1 cellular context compared by ENCODE assay signal in the genomic region with DNA sequence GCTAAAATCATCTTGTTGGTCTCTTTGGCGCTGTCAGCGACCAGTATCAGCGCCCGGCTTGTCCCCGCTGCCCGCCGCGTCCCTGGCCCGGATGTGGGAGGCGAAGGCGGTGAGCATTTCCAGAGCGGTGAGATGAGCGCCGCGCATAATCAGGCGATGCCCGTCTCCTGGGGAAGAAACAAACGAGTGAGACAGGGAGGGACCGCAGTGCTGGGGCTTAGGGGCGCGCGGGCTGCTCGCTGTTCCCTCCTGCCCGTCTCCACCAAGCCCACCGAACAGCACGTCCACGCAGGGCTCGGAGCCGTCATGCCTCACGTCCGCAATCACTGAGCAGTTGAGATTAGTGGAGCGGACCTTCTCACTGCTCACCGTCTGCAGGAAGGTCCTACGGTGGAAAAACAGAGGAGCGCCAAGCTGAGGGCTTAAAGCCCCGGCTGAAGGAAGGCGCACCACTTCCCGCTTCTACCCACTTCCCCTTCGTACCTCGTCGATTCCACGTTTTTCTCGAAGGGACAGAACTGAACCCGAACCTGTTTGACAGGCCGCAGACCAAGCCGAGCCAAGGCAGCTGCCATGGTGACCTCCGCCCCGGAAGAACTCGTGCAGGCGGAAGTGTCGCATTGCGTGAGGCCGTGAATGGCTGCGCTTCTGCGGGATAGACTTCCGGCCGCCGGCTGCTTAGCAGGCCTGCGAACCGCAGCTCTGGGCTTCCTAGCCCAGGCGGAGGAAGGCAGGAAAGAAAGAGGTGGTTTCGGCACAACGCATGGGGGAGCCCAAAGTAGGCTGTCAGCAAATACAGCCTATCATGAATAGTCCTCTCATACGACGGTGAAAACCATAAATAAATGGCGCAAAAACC.
A peak's percentile ranks its signal among the peaks of the same experiment; 100 is the strongest.
TF ChIP-seq lines count a peak whose summit lies in the region.

A gene (minus strand): TSS at position 595 of the 859 bp plus-strand sequence. CDS start 20 bp downstream, at position 575.

TF ChIP-seq in K562, 482 proteins besides CTCF, POLR2A, EP300 and RAD21 (continued from another document):
- TF ChIP-seq, protein P1, sequence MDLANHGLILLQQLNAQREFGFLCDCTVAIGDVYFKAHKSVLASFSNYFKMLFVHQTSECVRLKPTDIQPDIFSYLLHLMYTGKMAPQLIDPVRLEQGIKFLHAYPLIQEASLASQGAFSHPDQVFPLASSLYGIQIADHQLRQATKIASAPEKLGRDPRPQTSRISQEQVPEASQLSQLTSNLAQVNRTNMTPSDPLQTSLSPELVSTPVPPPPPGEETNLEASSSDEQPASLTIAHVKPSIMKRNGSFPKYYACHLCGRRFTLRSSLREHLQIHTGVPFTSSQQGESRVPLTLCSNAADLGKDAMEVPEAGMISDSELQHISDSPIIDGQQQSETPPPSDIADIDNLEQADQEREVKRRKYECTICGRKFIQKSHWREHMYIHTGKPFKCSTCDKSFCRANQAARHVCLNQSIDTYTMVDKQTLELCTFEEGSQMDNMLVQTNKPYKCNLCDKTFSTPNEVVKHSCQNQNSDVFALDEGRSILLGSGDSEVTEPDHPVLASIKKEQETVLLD (IDR thresholded peaks at IDR 0.05) = no peak
- TF ChIP-seq ZNF347 (CRISPR knock-in tag; IDR thresholded peaks at IDR 0.05; ENCODE audit: low read depth) (no peak), ETV5 (CRISPR knock-in tag; IDR thresholded peaks at IDR 0.05; ENCODE audit: low read depth) (peak; percentile 96), PTTG1 (tag; IDR thresholded peaks at IDR 0.05; ENCODE audit: low read depth) (no peak), ZNF384 (IDR thresholded peaks at IDR 0.05; ENCODE audit: low read depth, low read length) (0 out of 2 replicates have a peak, but pooled peaks have one; percentile 4), MAFG (tag; conservative IDR thresholded peaks at IDR 0.05) (no peak), CBFA2T2 (conservative IDR thresholded peaks at IDR 0.05) (no peak), NR3C1 (CRISPR knock-in tag; IDR thresholded peaks at IDR 0.05) (no peak), HDAC2 (IDR thresholded peaks at IDR 0.05) (peak; percentile 87), ZNF174 (CRISPR knock-in tag; IDR thresholded peaks at IDR 0.05) (no peak), NR1H2 (CRISPR knock-in tag; IDR thresholded peaks at IDR 0.05) (no peak), ZBTB7A (IDR thresholded peaks at IDR 0.05; ENCODE audit: borderline replicate concordance, control insufficient read depth, low read depth, low read length) (no peak), NONO (IDR thresholded peaks at IDR 0.05; ENCODE audit: low read depth in 2 of 2, low read length in 1 of 2) (no peak), TFAM (CRISPR knock-in tag; conservative IDR thresholded peaks at IDR 0.05) (no peak), COPS2 (conservative IDR thresholded peaks at IDR 0.05) (no peak), ELF4 (CRISPR knock-in tag; IDR thresholded peaks at IDR 0.05) (no peak; the same call in 1 of the 2 replicates), SRSF9 (IDR thresholded peaks at IDR 0.05; ENCODE audit: borderline replicate concordance, low read depth, low read length) (no peak), RHOXF2B (CRISPR knock-in tag; conservative IDR thresholded peaks at IDR 0.05) (peak; percentile 77)
- TF ChIP-seq, protein P2, sequence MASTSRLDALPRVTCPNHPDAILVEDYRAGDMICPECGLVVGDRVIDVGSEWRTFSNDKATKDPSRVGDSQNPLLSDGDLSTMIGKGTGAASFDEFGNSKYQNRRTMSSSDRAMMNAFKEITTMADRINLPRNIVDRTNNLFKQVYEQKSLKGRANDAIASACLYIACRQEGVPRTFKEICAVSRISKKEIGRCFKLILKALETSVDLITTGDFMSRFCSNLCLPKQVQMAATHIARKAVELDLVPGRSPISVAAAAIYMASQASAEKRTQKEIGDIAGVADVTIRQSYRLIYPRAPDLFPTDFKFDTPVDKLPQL (IDR thresholded peaks at IDR 0.05; ENCODE audit: extremely low read depth, insufficient read length) = no peak
- TF ChIP-seq, protein P3, sequence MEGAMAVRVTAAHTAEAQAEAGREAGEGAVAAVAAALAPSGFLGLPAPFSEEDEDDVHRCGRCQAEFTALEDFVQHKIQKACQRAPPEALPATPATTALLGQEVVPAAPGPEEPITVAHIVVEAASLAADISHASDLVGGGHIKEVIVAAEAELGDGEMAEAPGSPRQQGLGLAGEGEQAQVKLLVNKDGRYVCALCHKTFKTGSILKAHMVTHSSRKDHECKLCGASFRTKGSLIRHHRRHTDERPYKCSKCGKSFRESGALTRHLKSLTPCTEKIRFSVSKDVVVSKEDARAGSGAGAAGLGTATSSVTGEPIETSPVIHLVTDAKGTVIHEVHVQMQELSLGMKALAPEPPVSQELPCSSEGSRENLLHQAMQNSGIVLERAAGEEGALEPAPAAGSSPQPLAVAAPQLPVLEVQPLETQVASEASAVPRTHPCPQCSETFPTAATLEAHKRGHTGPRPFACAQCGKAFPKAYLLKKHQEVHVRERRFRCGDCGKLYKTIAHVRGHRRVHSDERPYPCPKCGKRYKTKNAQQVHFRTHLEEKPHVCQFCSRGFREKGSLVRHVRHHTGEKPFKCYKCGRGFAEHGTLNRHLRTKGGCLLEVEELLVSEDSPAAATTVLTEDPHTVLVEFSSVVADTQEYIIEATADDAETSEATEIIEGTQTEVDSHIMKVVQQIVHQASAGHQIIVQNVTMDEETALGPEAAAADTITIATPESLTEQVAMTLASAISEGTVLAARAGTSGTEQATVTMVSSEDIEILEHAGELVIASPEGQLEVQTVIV (CRISPR knock-in tag; IDR thresholded peaks at IDR 0.05; ENCODE audit: borderline replicate concordance) = peak; percentile 85
- TF ChIP-seq, protein P4, sequence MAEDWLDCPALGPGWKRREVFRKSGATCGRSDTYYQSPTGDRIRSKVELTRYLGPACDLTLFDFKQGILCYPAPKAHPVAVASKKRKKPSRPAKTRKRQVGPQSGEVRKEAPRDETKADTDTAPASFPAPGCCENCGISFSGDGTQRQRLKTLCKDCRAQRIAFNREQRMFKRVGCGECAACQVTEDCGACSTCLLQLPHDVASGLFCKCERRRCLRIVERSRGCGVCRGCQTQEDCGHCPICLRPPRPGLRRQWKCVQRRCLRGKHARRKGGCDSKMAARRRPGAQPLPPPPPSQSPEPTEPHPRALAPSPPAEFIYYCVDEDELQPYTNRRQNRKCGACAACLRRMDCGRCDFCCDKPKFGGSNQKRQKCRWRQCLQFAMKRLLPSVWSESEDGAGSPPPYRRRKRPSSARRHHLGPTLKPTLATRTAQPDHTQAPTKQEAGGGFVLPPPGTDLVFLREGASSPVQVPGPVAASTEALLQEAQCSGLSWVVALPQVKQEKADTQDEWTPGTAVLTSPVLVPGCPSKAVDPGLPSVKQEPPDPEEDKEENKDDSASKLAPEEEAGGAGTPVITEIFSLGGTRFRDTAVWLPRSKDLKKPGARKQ (CRISPR knock-in tag; IDR thresholded peaks at IDR 0.05) = no peak
- TF ChIP-seq, protein P5, sequence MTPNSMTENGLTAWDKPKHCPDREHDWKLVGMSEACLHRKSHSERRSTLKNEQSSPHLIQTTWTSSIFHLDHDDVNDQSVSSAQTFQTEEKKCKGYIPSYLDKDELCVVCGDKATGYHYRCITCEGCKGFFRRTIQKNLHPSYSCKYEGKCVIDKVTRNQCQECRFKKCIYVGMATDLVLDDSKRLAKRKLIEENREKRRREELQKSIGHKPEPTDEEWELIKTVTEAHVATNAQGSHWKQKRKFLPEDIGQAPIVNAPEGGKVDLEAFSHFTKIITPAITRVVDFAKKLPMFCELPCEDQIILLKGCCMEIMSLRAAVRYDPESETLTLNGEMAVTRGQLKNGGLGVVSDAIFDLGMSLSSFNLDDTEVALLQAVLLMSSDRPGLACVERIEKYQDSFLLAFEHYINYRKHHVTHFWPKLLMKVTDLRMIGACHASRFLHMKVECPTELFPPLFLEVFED (CRISPR knock-in tag; conservative IDR thresholded peaks at IDR 0.05) = no peak
